ENCODE assay signal across 8 cellular contexts in the genomic region with DNA sequence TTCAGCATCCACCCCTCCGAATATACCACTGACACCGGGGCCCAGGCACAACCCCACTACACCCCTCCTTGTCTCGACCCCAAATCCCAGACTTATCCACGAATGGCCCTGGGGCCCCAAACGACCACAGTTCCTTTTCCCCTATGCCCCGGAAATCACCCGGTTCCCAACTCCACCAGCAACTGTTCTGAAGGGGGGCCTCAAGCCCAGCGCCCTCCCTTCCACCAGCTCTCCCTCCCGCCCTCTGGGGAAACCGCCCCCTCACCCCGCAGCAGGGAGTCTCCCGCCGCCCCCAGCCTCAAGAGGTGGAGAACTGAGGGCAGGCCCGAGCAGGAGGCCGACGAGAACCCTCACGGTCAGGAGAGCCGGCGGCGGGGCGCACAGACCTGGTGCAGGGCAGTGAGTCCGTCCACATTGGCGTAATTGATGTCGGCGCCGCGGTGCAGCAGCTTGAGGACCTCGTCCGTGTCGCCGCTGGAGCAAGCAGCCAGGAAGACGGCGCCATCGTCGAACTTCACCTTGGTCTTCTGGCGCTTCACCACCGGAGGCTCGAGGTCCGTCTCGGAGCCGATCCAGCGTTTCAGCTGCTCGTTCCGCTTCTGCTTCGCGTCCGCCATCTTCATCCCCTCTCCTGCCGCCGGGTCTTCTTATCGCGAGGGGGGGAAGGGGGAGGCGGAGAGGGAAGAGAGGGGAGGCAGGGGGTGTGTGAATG. TPM values are rescaled to one million over a fixed set of nuclear protein-coding genes. Genes with fewer than 3 reads are reported as not detected.
DNase-seq lines count a peak whose midpoint lies in the region; ATAC-seq and TF ChIP-seq lines count a peak whose summit lies in the region.

No MANE protein-coding gene starts in this region.

- 0% methylated on average over 52 of the region's 52 CpGs for WGBS in sigmoid colon, 2 donors

- H3K4me3 ChIP-seq in sigmoid colon = peak overlapping the region; percentile 81 to 96 (median 92)

- no peak for TF ChIP-seq POLR2A in sigmoid colon (IDR thresholded peaks at IDR 0.05)

- intact Hi-C loops in sigmoid colon (cut with DNase I) = loop anchor here (1.0 to 10.0 kb wide), 5 partner anchors 47 to 252 kb away; no protein-coding TSS in a partner anchor

- CTCF ChIA-PET in RWPE1 (lab: Yijun Ruan, JAX) = interaction anchor here (0.6 to 0.9 kb wide), 3 partner anchors 82 to 799 kb away, joined by 3 to 5 read pairs (median 3); no protein-coding TSS in a partner anchor

- peak; percentile 23 for ATAC-seq in GM18909 (IDR thresholded peaks at IDR 0.05; ENCODE audit: poor library complexity, unreplicated experiment)
- ATAC-seq in HG03196 (IDR thresholded peaks at IDR 0.05; ENCODE audit: unreplicated experiment) = peak; percentile 23

- H3K27ac ChIP-seq in RWPE1 (peak overlapping the region; percentile 94), sigmoid colon (peak overlapping the region; percentile 98 to 99 (median 99))

- peaks cover 0 to 49% (median 29%) of the 10 kb centered on the region in 4 donors for H3K4me1 ChIP-seq in sigmoid colon

- H3K36me3 ChIP-seq in sigmoid colon = no peaks in the 10 kb centered on the region

- peak; percentile 59 for DNase-seq in Ammon's horn (ENCODE audit: low spot score)
- peak; percentile 24 for DNase-seq in RWPE1 (ENCODE audit: low spot score)
- peak in 47 of 56 donors; percentile 14 to 86 (median 61) for DNase-seq in amygdala (lab: John Stamatoyannopoulos, UW)
- DNase-seq in hepatic stellate cell (ENCODE audit: low spot score) = peak; percentile 26
- DNase-seq in sigmoid colon = peak; percentile 85
- no peak for DNase-seq in DMS153 (lab: John Stamatoyannopoulos, UW)

- TF ChIP-seq CTCF in RWPE1 (conservative IDR thresholded peaks at IDR 0.05; ENCODE audit: low read depth) (no peak), sigmoid colon (IDR thresholded peaks at IDR 0.05) (no peak)

- H3K27me3 ChIP-seq in sigmoid colon = no peaks in the 10 kb centered on the region

- POLR2A ChIA-PET in RWPE1 (lab: Yijun Ruan, JAX; ENCODE audit: low non-redundant PET) = no interaction called here

- H3K9me3 ChIP-seq in sigmoid colon = no peaks in the 10 kb centered on the region

- TF ChIP-seq EP300 in sigmoid colon (IDR thresholded peaks at IDR 0.05) = no peak

RNA-seq across cellular contexts. Expression of a gene that starts 0.4 kb away (rescaled TPM):
- 100 to 1,000 TPM; 326 to 528 (median 393) TPM for total RNA-seq in sigmoid colon
- 10 to 100 TPM; 11.4 to 24.4 (median 12.0) TPM for polyA plus RNA-seq in sigmoid colon
